5 cellular contexts compared by ENCODE assay signal in the genomic region with DNA sequence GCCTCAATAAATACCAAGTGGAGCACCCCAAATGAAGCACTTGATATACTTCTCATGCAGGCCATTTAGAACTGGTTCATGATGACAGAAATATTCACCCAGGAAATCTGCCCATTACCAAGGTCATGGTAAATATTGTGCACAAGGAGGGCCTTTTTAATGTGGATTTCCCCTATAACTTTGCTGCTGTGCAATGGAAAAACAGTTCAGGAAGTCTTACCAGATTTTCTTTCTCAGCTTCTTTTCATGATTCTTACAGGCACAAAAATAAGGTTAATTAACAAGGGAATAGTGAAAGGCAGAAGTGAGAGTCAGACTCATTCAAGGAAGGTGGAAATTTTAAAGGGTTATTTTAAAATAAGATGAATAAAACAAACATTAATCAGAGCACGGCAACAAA.
"Had no signal": no experiment of that assay in that cellular context is flagged by ENCODE, and none has a peak within 500 bp of the region (broad histone marks: within the 10 kb centered on the region; RNA-seq: fewer than 3 reads in every experiment).

No MANE protein-coding gene starts in this region.

- FAIRE-seq: GM12891, GM12892, GM18507 had no signal

- DNase-seq: GDM1, GF-D8 had no signal
